Comparison of ENCODE assay signal across 15 cellular contexts in the genomic region with DNA sequence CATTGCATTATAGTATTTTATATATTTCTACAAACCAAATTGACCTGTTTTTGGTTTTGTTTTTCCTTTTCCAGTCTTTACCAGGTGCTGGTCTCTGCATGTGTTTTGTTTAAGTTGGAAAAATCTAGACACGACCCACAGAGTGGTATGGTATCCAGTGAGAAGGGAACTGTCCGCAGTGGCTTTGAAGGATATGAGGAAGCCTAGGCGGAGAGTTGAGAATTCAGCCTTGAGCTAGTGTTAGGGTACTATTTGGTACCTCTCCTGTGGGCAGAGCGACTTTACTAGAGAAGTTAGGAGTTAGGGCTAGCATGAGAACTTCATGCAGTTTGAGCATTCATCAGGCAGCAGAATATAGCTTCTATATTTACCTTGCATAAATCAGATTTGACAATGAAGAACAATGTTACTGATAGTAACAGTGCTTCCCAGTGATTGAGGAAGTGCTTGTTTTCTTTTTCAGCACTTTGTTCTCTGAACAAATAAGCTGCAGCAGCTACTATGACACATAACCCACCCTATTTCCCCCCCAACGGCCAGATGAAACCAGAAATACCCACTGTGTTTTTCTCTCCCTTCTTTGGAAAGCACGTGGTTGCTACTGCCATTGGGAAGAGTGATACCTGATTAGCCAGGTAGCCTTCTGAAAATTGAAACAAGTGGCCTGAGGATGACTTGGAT. TPM values are rescaled to one million over a fixed set of nuclear protein-coding genes. Genes with fewer than 3 reads are reported as not detected.
DNase-seq lines count a peak whose midpoint lies in the region; ATAC-seq and TF ChIP-seq lines count a peak whose summit lies in the region.
"Had no signal": no experiment of that assay in that cellular context is flagged by ENCODE, and none has a peak within 500 bp of the region (broad histone marks: within the 10 kb centered on the region; RNA-seq: fewer than 3 reads in every experiment).

No MANE protein-coding gene starts in this region.

- H3K9me3 Mint-ChIP-seq in stimulated activated naive CD8-positive, alpha-beta T cell treated with anti-CD3 and anti-CD28 coated beads, Interleukin-15, amount 100 ng/mL, for 72 hours = no peaks in the 10 kb centered on the region
- no peaks in the 10 kb centered on the region for H3K9me3 Mint-ChIP-seq in HFFc6

- H3K27ac Mint-ChIP-seq in stimulated activated naive CD8-positive, alpha-beta T cell treated with anti-CD3 and anti-CD28 coated beads, Interleukin-15, amount 100 ng/mL, for 72 hours = peak overlapping the region in 1 of 2 donors; percentile 48
- H3K27ac Mint-ChIP-seq in HFFc6 = no peak overlapping the region

- H3K4me3 Mint-ChIP-seq in stimulated activated naive CD8-positive, alpha-beta T cell treated with anti-CD3 and anti-CD28 coated beads, Interleukin-15, amount 100 ng/mL, for 72 hours = no peak overlapping the region
- H3K4me3 Mint-ChIP-seq in HFFc6 = no peak overlapping the region

- H3K4me1 ChIP-seq in thoracic aorta (ENCODE audit: control insufficient read depth in 1 of 2, low read depth in 2 of 2) = peaks cover 33 to 88% of the 10 kb centered on the region in 2 donors
- H3K4me1 ChIP-seq: BLaER1 had no signal

- DNase-seq in stimulated activated naive CD8-positive, alpha-beta T cell treated with anti-CD3 and anti-CD28 coated beads, Interleukin-15, amount 100 ng/mL, for 72 hours = no peak
- DNase-seq in stimulated activated naive CD8-positive, alpha-beta T cell treated with anti-CD3 and anti-CD28 coated beads, Interleukin-15, Interleukin-2, amounts not matched to agents 100 U/mL and 50 U/mL, for 24 hours = no peak
- DNase-seq in NCI-H748 (lab: John Stamatoyannopoulos, UW; ENCODE audit: unreplicated experiment) = peak; percentile 39
- DNase-seq in fibroblast of pulmonary artery (ENCODE audit: low read depth) = peak; percentile 3
- DNase-seq in thoracic aorta (ENCODE audit: low spot score) = no peak
- DNase-seq in retina = no peak
- DNase-seq in HFFc6 = no peak
- DNase-seq: GDM1, KG1, NCI-H2227 treated with DMSO at 0.1 percent for 48 hours had no signal

- H3K27me3 ChIP-seq in thoracic aorta (replicated peaks; ENCODE audit: insufficient read depth) = no peaks in the 10 kb centered on the region
- H3K27me3 ChIP-seq: BLaER1, cardiac muscle cell, suprapubic skin had no signal

- TF ChIP-seq CTCF in fibroblast of pulmonary artery (IDR thresholded peaks at IDR 0.05; ENCODE audit: low read length, missing control alignments) (no peak), thoracic aorta (IDR thresholded peaks at IDR 0.05) (no peak), HFFc6 (IDR thresholded peaks at IDR 0.05) (no peak)

- H3K27ac ChIP-seq in thoracic aorta = peak overlapping the region; percentile 40 to 45
- H3K27ac ChIP-seq: BLaER1, RWPE1, suprapubic skin had no signal

- no peaks in the 10 kb centered on the region for H3K27me3 Mint-ChIP-seq in stimulated activated naive CD8-positive, alpha-beta T cell treated with anti-CD3 and anti-CD28 coated beads, Interleukin-15, amount 100 ng/mL, for 72 hours
- H3K27me3 Mint-ChIP-seq in HFFc6 (ENCODE audit: insufficient read depth) = no peaks in the 10 kb centered on the region

- H3K9me3 ChIP-seq in thoracic aorta = no peaks in the 10 kb centered on the region
- H3K9me3 ChIP-seq: suprapubic skin had no signal

- peak; percentile 52 for ATAC-seq in stimulated activated naive CD8-positive, alpha-beta T cell treated with anti-CD3 and anti-CD28 coated beads, Interleukin-15, amount 100 ng/mL, for 72 hours
- no peak for ATAC-seq in stimulated activated naive CD8-positive, alpha-beta T cell treated with anti-CD3 and anti-CD28 coated beads, Interleukin-15, Interleukin-2, amounts not matched to agents 100 U/mL and 50 U/mL, for 24 hours
- ATAC-seq in thoracic aorta (ENCODE audit: insufficient number of reproducible peaks, low FRiP score, low read depth) = no peak
- no peak for ATAC-seq in GM19324 (IDR thresholded peaks at IDR 0.05; ENCODE audit: low FRiP score, unreplicated experiment)

- peaks cover 50% of the 10 kb centered on the region for H3K4me1 Mint-ChIP-seq in stimulated activated naive CD8-positive, alpha-beta T cell treated with anti-CD3 and anti-CD28 coated beads, Interleukin-15, amount 100 ng/mL, for 72 hours
- H3K4me1 Mint-ChIP-seq in HFFc6 (ENCODE audit: low read depth) = peaks cover 12% of the 10 kb centered on the region

- H3K36me3 ChIP-seq in thoracic aorta = peaks cover 19% of the 10 kb centered on the region

- H3K4me3 ChIP-seq in fibroblast of pulmonary artery (replicated peaks; ENCODE audit: low read depth, low read length) (no peak overlapping the region), thoracic aorta (no peak overlapping the region)
- H3K4me3 ChIP-seq: BLaER1, cardiac muscle cell, suprapubic skin had no signal

- peaks cover 20% of the 10 kb centered on the region for H3K36me3 Mint-ChIP-seq in HFFc6 (ENCODE audit: low read depth)

RNA-seq across cellular contexts. Expression of a gene that starts 19.0 kb away (rescaled TPM):
- total RNA-seq in thoracic aorta = 10 to 100 TPM; 27.9 to 30.9 TPM
- total RNA-seq in HFFc6 (2021; fragmentation: NEBNext Ultra II Directional; extraction: Animal tissue kit (Norgen Biotek cat#: 25700)) = 10 to 100 TPM; 57.1 to 89.6 (median 62.8) TPM

RNA-seq across cellular contexts. Expression of a gene that starts 19.0 kb away (rescaled TPM):
- total RNA-seq in thoracic aorta = 10 to 100 TPM; 35.2 to 37.2 TPM
- total RNA-seq in HFFc6 (2021; fragmentation: NEBNext Ultra II Directional; extraction: Animal tissue kit (Norgen Biotek cat#: 25700)) = 10 to 100 TPM in 2 of 6 experiments, 1 to 10 TPM in 4; 7.3 to 21.1 (median 8.8) TPM

Comparison
In these comparisons a context has a peak if more than half of its experiments do, and no peak if none do; other contexts are left out.
1. DNase-seq: peak in NCI-H748 (single experiment) and fibroblast of pulmonary artery (single experiment); none in stimulated activated naive CD8-positive, alpha-beta T cell treated with anti-CD3 and anti-CD28 coated beads, Interleukin-15, amount 100 ng/mL, for 72 hours (0 of 2), stimulated activated naive CD8-positive, alpha-beta T cell treated with anti-CD3 and anti-CD28 coated beads, Interleukin-15, Interleukin-2, amounts not matched to agents 100 U/mL and 50 U/mL, for 24 hours (single experiment), thoracic aorta (single experiment), retina (single experiment) and HFFc6 (single experiment).